8 cellular contexts compared by ENCODE assay signal in the genomic region with DNA sequence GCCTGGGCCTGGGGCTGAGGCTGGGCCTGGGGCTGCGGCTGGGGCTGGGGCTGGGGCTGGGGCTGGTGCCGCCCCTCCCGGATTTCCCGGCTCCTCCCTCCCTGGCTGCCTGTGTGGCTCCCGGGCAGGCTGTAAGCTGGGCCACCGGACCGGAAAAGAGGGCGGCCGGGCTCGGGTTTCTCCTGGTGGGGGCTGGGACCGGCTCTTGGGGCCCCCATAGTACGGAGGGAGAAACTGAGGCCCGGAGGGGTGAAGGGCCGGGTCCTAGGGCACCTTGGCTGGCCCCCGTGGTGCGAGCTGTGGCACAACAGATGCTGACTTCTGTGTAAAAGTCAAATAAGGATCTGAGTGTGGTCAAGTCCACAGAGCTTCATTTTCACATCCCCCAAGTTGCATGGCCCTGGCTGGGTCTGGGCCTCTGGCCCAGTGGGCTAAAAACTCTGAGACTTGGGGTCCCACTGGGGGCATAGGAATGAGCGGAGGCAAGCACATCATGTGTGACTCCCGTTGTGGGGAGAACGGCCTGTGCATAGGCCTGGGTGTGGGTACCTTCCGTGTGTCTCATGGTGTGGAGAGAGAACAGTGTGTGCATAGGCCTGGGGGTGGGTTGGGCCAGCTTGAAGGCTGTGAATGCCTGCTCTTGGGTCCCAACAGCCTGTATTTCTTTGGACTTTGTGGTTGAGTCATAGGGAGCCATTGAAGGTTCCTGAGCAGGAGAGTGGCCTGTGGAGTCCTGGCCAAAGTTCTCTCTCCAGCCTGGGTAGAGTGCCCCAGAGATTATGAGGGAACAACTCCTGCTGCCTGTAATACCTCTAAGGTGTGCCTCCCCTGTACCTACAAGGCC.
A peak's percentile ranks its signal among the peaks of the same experiment; 100 is the strongest.
DNase-seq lines count a peak whose midpoint lies in the region; ATAC-seq and TF ChIP-seq lines count a peak whose summit lies in the region.

No MANE protein-coding gene starts in this region.

- no peaks in the 10 kb centered on the region for H3K27me3 ChIP-seq in H7 (ENCODE audit: control insufficient read depth, insufficient read depth, low read length)

- TF ChIP-seq CTCF in AG04449 (IDR thresholded peaks at IDR 0.05; ENCODE audit: insufficient read depth, low read length, missing control alignments): no peak
- TF ChIP-seq CTCF in choroid plexus epithelial cell (conservative IDR thresholded peaks at IDR 0.05; ENCODE audit: low read depth, low read length): no peak
- no peak for TF ChIP-seq CTCF in mesothelial cell of epicardium (IDR thresholded peaks at IDR 0.05; ENCODE audit: unreplicated experiment)
- TF ChIP-seq CTCF in chondrocyte (IDR thresholded peaks at IDR 0.05): no peak

- CTCF ChIA-PET in AG04449 (lab: Yijun Ruan, JAX): interaction anchor here (0.7 to 15.1 kb wide), 7 partner anchors 10 to 374 kb away, joined by 3 to 199 read pairs (median 3); no protein-coding TSS in a partner anchor

- H3K36me3 ChIP-seq in H7 (replicated peaks; ENCODE audit: control insufficient read depth, insufficient read depth, low read length): no peaks in the 10 kb centered on the region

- H3K9me3 Mint-ChIP-seq in mesothelial cell of epicardium (no peaks in the 10 kb centered on the region), chondrocyte (ENCODE audit: low read depth) (no peaks in the 10 kb centered on the region)

- H3K27me3 Mint-ChIP-seq in mesothelial cell of epicardium (ENCODE audit: low read depth) (no peaks in the 10 kb centered on the region), chondrocyte (ENCODE audit: low read depth) (no peaks in the 10 kb centered on the region)

- ATAC-seq in GM21528 (IDR thresholded peaks at IDR 0.05; ENCODE audit: low FRiP score, unreplicated experiment) (no peak), GM21576 (IDR thresholded peaks at IDR 0.05; ENCODE audit: unreplicated experiment) (no peak)

- H3K27ac Mint-ChIP-seq in mesothelial cell of epicardium (peak overlapping the region; percentile 76), chondrocyte (ENCODE audit: unreplicated experiment) (no peak overlapping the region)

- peak overlapping the region; percentile 48 for H3K4me3 Mint-ChIP-seq in mesothelial cell of epicardium
- H3K4me3 Mint-ChIP-seq in chondrocyte (ENCODE audit: unreplicated experiment): no peak overlapping the region

- H3K4me3 ChIP-seq in AG04449 (ENCODE audit: low read depth, low read length): peak overlapping the region; percentile 46
- peak overlapping the region; percentile 41 for H3K4me3 ChIP-seq in H7 (ENCODE audit: insufficient read depth, low read depth, low read length)
- H3K4me3 ChIP-seq in choroid plexus epithelial cell (ENCODE audit: low read depth, low read length): peak overlapping the region; percentile 47

- POLR2A ChIA-PET in AG04449 (lab: Yijun Ruan, JAX): interaction anchor here (0.7 to 1.5 kb wide), 2 partner anchors 62 to 83 kb away, joined by 3 to 4 read pairs; no protein-coding TSS in a partner anchor

- DNase-seq in AG04449 (ENCODE audit: low read depth, low spot score) (no peak), H7 (no peak), choroid plexus epithelial cell (ENCODE audit: low read depth) (peak; percentile 44), mesothelial cell of epicardium (ENCODE audit: low spot score in 2 of 2, unreplicated experiment in 2 of 2) (no peak), NCI-H128 (lab: John Stamatoyannopoulos, UW; ENCODE audit: unreplicated experiment) (no peak), chondrocyte (ENCODE audit: low spot score) (no peak)

- H3K4me1 Mint-ChIP-seq in mesothelial cell of epicardium (peaks cover 40% of the 10 kb centered on the region), chondrocyte (ENCODE audit: low read depth) (peaks cover 58% of the 10 kb centered on the region)

- no peaks in the 10 kb centered on the region for H3K36me3 Mint-ChIP-seq in mesothelial cell of epicardium
- no peaks in the 10 kb centered on the region for H3K36me3 Mint-ChIP-seq in chondrocyte (ENCODE audit: low read depth)
